Comparison of ENCODE assay signal across 13 cellular contexts in the genomic region with DNA sequence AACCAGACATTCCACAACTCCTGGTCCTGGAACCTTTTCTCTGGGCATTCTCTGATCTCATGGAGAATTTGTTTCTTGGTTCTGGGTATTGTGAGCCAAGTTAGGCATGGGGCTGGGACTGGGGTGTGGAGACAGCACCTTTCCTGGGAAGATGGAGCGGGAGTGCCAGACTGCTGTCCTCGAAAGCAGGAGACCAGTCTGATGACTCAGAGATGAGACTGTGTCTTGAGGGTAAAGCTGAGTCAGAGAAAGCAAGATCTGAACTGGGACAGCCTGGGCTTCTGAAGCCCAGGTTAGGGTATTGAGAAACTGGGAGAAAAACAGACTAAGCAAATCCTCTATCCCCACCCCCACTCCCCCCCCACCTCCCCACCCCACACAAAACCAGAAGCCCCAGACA.
A peak's percentile ranks its signal among the peaks of the same experiment; 100 is the strongest.
DNase-seq lines count a peak whose midpoint lies in the region.
"Had no signal": no experiment of that assay in that cellular context is flagged by ENCODE, and none has a peak within 500 bp of the region (broad histone marks: within the 10 kb centered on the region; RNA-seq: fewer than 3 reads in every experiment).

No MANE protein-coding gene starts in this region.

- peak; percentile 85 for DNase-seq in AG08395 (ENCODE audit: low spot score)
- DNase-seq in HK-2 (ENCODE audit: unreplicated experiment), result peak; percentile 31
- DNase-seq in amniotic epithelial cell (ENCODE audit: low read depth), result peak; percentile 66
- DNase-seq in iris pigment epithelial cell (ENCODE audit: low read depth), result peak; percentile 82
- DNase-seq in effector CD8-positive, alpha-beta T cell (lab: John Stamatoyannopoulos, UW), result no peak
- no peak for DNase-seq in stimulated activated naive CD4-positive, alpha-beta T cell treated with Interleukin-2 at 50 U/mL for 16 hours (lab: John Stamatoyannopoulos, UW)
- no peak for DNase-seq in NCI-H2196 treated with DMSO at 0.1 percent for 48 hours (lab: John Stamatoyannopoulos, UW; ENCODE audit: unreplicated experiment)
- DNase-seq in hypothalamus (lab: John Stamatoyannopoulos, UW), result no peak
- DNase-seq: activated CD8-positive, alpha-beta memory T cell treated with anti-CD3 and anti-CD28 coated beads, Interleukin-2, amount 50 U/mL, for 48 hours; CD4-positive, alpha-beta T cell; hippocampal formation; NCI-H69; stimulated activated CD4-positive, alpha-beta T cell treated with anti-CD3 and anti-CD28 coated beads, Interleukin-1b, Interleukin-23, amount 100 ng/mL, for 48 hours had no signal

Comparison
In these comparisons a context has a peak if more than half of its experiments do, and no peak if none do; other contexts are left out.
1. DNase-seq: peak in AG08395 (single experiment), HK-2 (single experiment), amniotic epithelial cell (single experiment) and iris pigment epithelial cell (single experiment); none in effector CD8-positive, alpha-beta T cell (single experiment), stimulated activated naive CD4-positive, alpha-beta T cell treated with Interleukin-2 at 50 U/mL for 16 hours (single experiment), NCI-H2196 treated with DMSO at 0.1 percent for 48 hours (single experiment) and hypothalamus (0 of 51).